In genomic region chr19:40214936-40215335, GRCh38 we compare ENCODE assay signal across 1 cellular context.
TF ChIP-seq lines count a peak whose summit lies in the region.

No MANE protein-coding gene starts in this region.

TF ChIP-seq in K562, 482 proteins besides CTCF, POLR2A, EP300 and RAD21:
- TF ChIP-seq POLR2G (IDR thresholded peaks at IDR 0.05; ENCODE audit: low read depth, low read length), result peak; percentile 39; the same call in 1 of the 2 replicates
- no peak for TF ChIP-seq ARID3B (CRISPR knock-in tag; IDR thresholded peaks at IDR 0.05; ENCODE audit: borderline replicate concordance)
- TF ChIP-seq EWSR1 (IDR thresholded peaks at IDR 0.05; ENCODE audit: borderline replicate concordance, low read depth, partially characterized antibody), result no peak
